ENCODE assay signal across 20 cellular contexts in the genomic region with DNA sequence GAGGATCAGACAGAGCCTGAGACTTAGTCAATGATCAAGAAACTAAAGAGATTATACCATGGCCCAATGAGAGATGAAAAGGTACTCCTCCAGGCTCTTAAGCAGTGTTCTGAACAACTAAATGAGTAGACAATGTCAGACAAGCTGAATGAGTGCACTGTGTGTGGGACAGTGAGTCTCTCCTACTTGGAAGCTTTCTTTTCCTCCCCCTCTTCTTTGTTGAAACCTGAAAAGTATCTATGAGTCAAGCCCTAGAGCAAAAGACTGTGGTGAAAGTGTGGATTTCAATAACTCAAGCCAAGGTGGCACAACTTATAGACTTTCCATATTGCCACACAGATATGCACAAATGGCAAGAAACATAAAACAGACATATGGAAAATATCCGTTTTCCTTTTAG.
DNase-seq lines count a peak whose midpoint lies in the region; ATAC-seq and TF ChIP-seq lines count a peak whose summit lies in the region.
"Had no signal": no experiment of that assay in that cellular context is flagged by ENCODE, and none has a peak within 500 bp of the region (broad histone marks: within the 10 kb centered on the region; RNA-seq: fewer than 3 reads in every experiment).

No MANE protein-coding gene starts in this region.

- no peak overlapping the region for H3K4me3 ChIP-seq in colonic mucosa
- H3K4me3 ChIP-seq: K562 had no signal

- ATAC-seq in esophagus mucosa (peak; percentile 65), GM19395 (IDR thresholded peaks at IDR 0.05; ENCODE audit: unreplicated experiment) (no peak), HG02571 (IDR thresholded peaks at IDR 0.05; ENCODE audit: unreplicated experiment) (no peak)
- ATAC-seq: K562 had no signal

- H3K36me3 ChIP-seq in colonic mucosa: no peaks in the 10 kb centered on the region
- H3K36me3 ChIP-seq: BE2C had no signal

- no peak overlapping the region for H3K9ac ChIP-seq in colonic mucosa (ENCODE audit: low read depth in 2 of 2, low read length in 2 of 2)

- intact Hi-C loops in colonic mucosa (cut with DNase I): loop anchor here (5.0 kb wide), 1 partner anchor 333 kb away; no protein-coding TSS in a partner anchor

- H3K9me3 ChIP-seq in colonic mucosa: no peaks in the 10 kb centered on the region
- H3K9me3 ChIP-seq: BE2C, Caco-2 had no signal

- H3K4me1 ChIP-seq in colonic mucosa: no peaks in the 10 kb centered on the region
- H3K4me1 ChIP-seq: BE2C, Caco-2 had no signal

- no peaks in the 10 kb centered on the region for H3K27me3 ChIP-seq in colonic mucosa
- H3K27me3 ChIP-seq: BE2C had no signal

- no peak for TF ChIP-seq CTCF in colonic mucosa (IDR thresholded peaks at IDR 0.05)

- DNase-seq in DMS53 (lab: John Stamatoyannopoulos, UW) (peak; percentile 61), NCI-H82 treated with DMSO at 0.1 percent for 48 hours (lab: John Stamatoyannopoulos, UW; ENCODE audit: unreplicated experiment) (peak; percentile 63), putamen (ENCODE audit: low spot score) (peak; percentile 21), colonic mucosa (no peak)
- DNase-seq: BE2C; Caco-2; CD4-positive, alpha-beta T cell; EL; GF-D8; MM.1S; NCI-H1436 treated with DMSO at 0.1 percent for 48 hours; NCI-H2171; NCI-H345; NCI-H524; OCI-M1; Right ventricle myocardium superior had no signal

- H3K27ac ChIP-seq in colonic mucosa: no peak overlapping the region
